1 cellular context compared by ENCODE assay signal in genomic region chr6:112320561-112321300, GRCh38.
TF ChIP-seq lines count a peak whose summit lies in the region.

No MANE protein-coding gene starts in this region.

TF ChIP-seq in SK-N-SH, 30 proteins besides CTCF, POLR2A, EP300 and RAD21 (continued from another document):
- TF ChIP-seq IRF3 (IDR thresholded peaks at IDR 0.05; ENCODE audit: low read depth, low read length) (no peak), MAX (IDR thresholded peaks at IDR 0.05; ENCODE audit: low read depth) (no peak)
TF ChIP-seq in SK-N-SH: peak in this region for 0.
